ENCODE assay signal across 2 cellular contexts in genomic region chr20:22520381-22520780, GRCh38.
TF ChIP-seq lines count a peak whose summit lies in the region.

No MANE protein-coding gene starts in this region.

TF ChIP-seq in HepG2, 621 proteins besides CTCF, POLR2A, EP300 and RAD21:
- TF ChIP-seq ZNF296 (CRISPR knock-in tag; conservative IDR thresholded peaks at IDR 0.05) (0 out of 2 replicates have a peak, but pooled peaks have one; percentile 27), ZNF3 (CRISPR knock-in tag; IDR thresholded peaks at IDR 0.05) (no peak), HES4 (CRISPR knock-in tag; IDR thresholded peaks at IDR 0.05; ENCODE audit: borderline replicate concordance) (peak; percentile 38; the same call in 1 of the 2 replicates), NRL (CRISPR knock-in tag; IDR thresholded peaks at IDR 0.05; ENCODE audit: borderline replicate concordance) (0 out of 2 replicates have a peak, but pooled peaks have one; percentile 46), U2AF2 (IDR thresholded peaks at IDR 0.05; ENCODE audit: low read depth, low read length) (no peak), DZIP1 (CRISPR knock-in tag; IDR thresholded peaks at IDR 0.05) (0 out of 2 replicates have a peak, but pooled peaks have one; percentile 55), ZNF282 (IDR thresholded peaks at IDR 0.05; ENCODE audit: partially characterized antibody) (no peak), ZNF687 (CRISPR knock-in tag; IDR thresholded peaks at IDR 0.05) (peak; percentile 23; the same call in 1 of the 2 replicates), ZNF280B (CRISPR knock-in tag; IDR thresholded peaks at IDR 0.05; ENCODE audit: borderline replicate concordance) (0 out of 2 replicates have a peak, but pooled peaks have one; percentile 30), JUN (CRISPR knock-in tag; IDR thresholded peaks at IDR 0.05) (no peak), BRD4 (CRISPR knock-in tag; IDR thresholded peaks at IDR 0.05) (no peak), SOX13 (IDR thresholded peaks at IDR 0.05) (no peak), SOX13 (CRISPR knock-in tag; conservative IDR thresholded peaks at IDR 0.05 in 1 of 2, IDR thresholded peaks at IDR 0.05 in 1 of 2) (no peak), ZBTB42 (CRISPR knock-in tag; IDR thresholded peaks at IDR 0.05) (no peak)
- TF ChIP-seq, protein P1, sequence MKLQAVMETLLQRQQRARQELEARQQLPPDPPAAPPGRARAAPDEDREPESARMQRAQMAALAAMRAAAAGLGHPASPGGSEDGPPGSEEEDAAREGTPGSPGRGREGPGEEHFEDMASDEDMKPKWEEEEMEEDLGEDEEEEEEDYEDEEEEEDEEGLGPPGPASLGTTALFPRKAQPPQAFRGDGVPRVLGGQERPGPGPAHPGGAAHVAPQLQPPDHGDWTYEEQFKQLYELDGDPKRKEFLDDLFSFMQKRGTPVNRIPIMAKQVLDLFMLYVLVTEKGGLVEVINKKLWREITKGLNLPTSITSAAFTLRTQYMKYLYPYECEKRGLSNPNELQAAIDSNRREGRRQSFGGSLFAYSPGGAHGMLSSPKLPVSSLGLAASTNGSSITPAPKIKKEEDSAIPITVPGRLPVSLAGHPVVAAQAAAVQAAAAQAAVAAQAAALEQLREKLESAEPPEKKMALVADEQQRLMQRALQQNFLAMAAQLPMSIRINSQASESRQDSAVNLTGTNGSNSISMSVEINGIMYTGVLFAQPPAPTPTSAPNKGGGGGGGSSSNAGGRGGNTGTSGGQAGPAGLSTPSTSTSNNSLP (IDR thresholded peaks at IDR 0.05; ENCODE audit: low read depth, low read length), result no peak

TF ChIP-seq in HEK293, 187 proteins besides CTCF, POLR2A, EP300 and RAD21:
- TF ChIP-seq ZNF548 (tag by site-specific recombination; IDR thresholded peaks at IDR 0.05), result no peak
- no peak for TF ChIP-seq ZNF274 (IDR thresholded peaks at IDR 0.05; ENCODE audit: low read length)
- peak; percentile 70; the same call in 1 of the 2 replicates for TF ChIP-seq ZNF274 (tag by site-specific recombination; IDR thresholded peaks at IDR 0.05; ENCODE audit: borderline replicate concordance)
- TF ChIP-seq MEIS1 (CRISPR knock-in tag; IDR thresholded peaks at IDR 0.05; ENCODE audit: borderline replicate concordance), result no peak
